32 cellular contexts compared by ENCODE assay signal in genomic region chrX:123588723-123589122, GRCh38.
"Had no signal": no experiment of that assay in that cellular context is flagged by ENCODE, and none has a peak within 500 bp of the region (broad histone marks: within the 10 kb centered on the region; RNA-seq: fewer than 3 reads in every experiment).

No MANE protein-coding gene starts in this region.

- ATAC-seq: activated CD8-positive, alpha-beta memory T cell treated with anti-CD3 and anti-CD28 coated beads, Interleukin-2, amount 10 ng/mL, durations not matched to agents 7 days and 5 days; activated naive CD8-positive, alpha-beta T cell treated with anti-CD3 and anti-CD28 coated beads, Interleukin-2, amount 50 U/mL, for 24 hours had no signal

- DNase-seq: activated CD4-positive, alpha-beta memory T cell treated with anti-CD3 and anti-CD28 coated beads, Interleukin-2, amount 10 ng/mL, durations not matched to agents 7 days and 5 days; activated CD4-positive, alpha-beta T cell treated with anti-CD3 and anti-CD28 coated beads for 1 hour; activated CD4-positive, alpha-beta T cell treated with anti-CD3 and anti-CD28 coated beads for 48 hours; activated CD4-positive, CD25-positive, alpha-beta regulatory T cell; activated CD8-positive, alpha-beta memory T cell treated with anti-CD3 and anti-CD28 coated beads for 24 hours; activated CD8-positive, alpha-beta memory T cell treated with anti-CD3 and anti-CD28 coated beads, Interleukin-2, amount 10 ng/mL, durations not matched to agents 7 days and 5 days; activated CD8-positive, alpha-beta memory T cell treated with anti-CD3 and anti-CD28 coated beads, Interleukin-2, amount 50 U/mL, for 48 hours; activated effector memory CD4-positive, alpha-beta T cell treated with Interleukin-2 at 50 U/mL for 16 hours; activated naive CD4-positive, alpha-beta T cell treated with anti-CD3 and anti-CD28 coated beads, Interleukin-2, amount 10 ng/mL, durations not matched to agents 7 days and 5 days; activated naive CD8-positive, alpha-beta T cell treated with anti-CD3 and anti-CD28 coated beads, Interleukin-2, amount 50 U/mL, for 24 hours; activated T-cell treated with anti-CD3 and anti-CD28 coated beads, Interleukin-2, amount 50 U/mL, for 48 hours; anterior cingulate cortex; brain microvascular endothelial cell; Kasumi-1; KG1; MM.1S; NCI-H1105; NCI-H1417 treated with DMSO at 0.1 percent for 48 hours; NCI-H1694; NCI-H1930; NCI-H2081 treated with DMSO at 0.1 percent for 48 hours; NCI-H226; NCI-H446 treated with DMSO at 0.1 percent for 48 hours; NCI-H69; NK-92 treated with Interleukin-12 subunit alpha and Interleukin-12 subunit beta, amount 100 ng/mL, for 24 hours; PC-9; SHP77; SJCRH30; T1000; WERI-Rb-1 had no signal

- H3K4me1 ChIP-seq: SJCRH30 had no signal

- H3K27ac ChIP-seq: brain microvascular endothelial cell, cardiac muscle cell, PC-9, SJCRH30, SK-N-MC, WERI-Rb-1 had no signal

- H3K27me3 ChIP-seq: brain microvascular endothelial cell, cardiac muscle cell, SJCRH30 had no signal

- H3K4me3 ChIP-seq: cardiac muscle cell, PC-9, SJCRH30, SK-N-MC had no signal

- H3K36me3 ChIP-seq: brain microvascular endothelial cell, cardiac muscle cell, SJCRH30, WERI-Rb-1 had no signal

- H3K9me3 ChIP-seq: SJCRH30 had no signal
